In the genomic region with DNA sequence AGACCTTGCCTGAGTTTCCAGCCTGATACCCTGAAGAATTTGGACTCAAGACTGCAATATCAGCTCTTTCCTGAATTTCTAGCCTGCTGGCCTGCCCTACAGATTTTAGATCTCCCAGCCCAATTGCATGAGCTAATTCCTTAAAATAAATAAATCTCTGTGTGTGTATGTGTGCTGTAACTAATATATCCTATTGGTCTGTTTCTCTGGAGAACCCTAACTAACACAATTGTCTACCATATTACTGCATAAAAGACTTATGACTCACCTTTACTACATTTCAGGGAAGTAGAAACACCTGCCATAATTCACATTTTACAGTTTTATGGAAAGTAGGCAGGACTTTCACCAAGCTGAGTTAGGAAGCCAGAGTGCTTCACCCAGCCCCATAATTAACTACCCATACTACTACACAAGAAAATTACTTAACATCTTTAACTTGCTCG, we compare ENCODE assay signal across 1 cellular context.
TF ChIP-seq lines count a peak whose summit lies in the region.

No MANE protein-coding gene starts in this region.

TF ChIP-seq in HEK293, 187 proteins besides CTCF, POLR2A, EP300 and RAD21 (continued from another document and continues in another):
- TF ChIP-seq, protein P1, sequence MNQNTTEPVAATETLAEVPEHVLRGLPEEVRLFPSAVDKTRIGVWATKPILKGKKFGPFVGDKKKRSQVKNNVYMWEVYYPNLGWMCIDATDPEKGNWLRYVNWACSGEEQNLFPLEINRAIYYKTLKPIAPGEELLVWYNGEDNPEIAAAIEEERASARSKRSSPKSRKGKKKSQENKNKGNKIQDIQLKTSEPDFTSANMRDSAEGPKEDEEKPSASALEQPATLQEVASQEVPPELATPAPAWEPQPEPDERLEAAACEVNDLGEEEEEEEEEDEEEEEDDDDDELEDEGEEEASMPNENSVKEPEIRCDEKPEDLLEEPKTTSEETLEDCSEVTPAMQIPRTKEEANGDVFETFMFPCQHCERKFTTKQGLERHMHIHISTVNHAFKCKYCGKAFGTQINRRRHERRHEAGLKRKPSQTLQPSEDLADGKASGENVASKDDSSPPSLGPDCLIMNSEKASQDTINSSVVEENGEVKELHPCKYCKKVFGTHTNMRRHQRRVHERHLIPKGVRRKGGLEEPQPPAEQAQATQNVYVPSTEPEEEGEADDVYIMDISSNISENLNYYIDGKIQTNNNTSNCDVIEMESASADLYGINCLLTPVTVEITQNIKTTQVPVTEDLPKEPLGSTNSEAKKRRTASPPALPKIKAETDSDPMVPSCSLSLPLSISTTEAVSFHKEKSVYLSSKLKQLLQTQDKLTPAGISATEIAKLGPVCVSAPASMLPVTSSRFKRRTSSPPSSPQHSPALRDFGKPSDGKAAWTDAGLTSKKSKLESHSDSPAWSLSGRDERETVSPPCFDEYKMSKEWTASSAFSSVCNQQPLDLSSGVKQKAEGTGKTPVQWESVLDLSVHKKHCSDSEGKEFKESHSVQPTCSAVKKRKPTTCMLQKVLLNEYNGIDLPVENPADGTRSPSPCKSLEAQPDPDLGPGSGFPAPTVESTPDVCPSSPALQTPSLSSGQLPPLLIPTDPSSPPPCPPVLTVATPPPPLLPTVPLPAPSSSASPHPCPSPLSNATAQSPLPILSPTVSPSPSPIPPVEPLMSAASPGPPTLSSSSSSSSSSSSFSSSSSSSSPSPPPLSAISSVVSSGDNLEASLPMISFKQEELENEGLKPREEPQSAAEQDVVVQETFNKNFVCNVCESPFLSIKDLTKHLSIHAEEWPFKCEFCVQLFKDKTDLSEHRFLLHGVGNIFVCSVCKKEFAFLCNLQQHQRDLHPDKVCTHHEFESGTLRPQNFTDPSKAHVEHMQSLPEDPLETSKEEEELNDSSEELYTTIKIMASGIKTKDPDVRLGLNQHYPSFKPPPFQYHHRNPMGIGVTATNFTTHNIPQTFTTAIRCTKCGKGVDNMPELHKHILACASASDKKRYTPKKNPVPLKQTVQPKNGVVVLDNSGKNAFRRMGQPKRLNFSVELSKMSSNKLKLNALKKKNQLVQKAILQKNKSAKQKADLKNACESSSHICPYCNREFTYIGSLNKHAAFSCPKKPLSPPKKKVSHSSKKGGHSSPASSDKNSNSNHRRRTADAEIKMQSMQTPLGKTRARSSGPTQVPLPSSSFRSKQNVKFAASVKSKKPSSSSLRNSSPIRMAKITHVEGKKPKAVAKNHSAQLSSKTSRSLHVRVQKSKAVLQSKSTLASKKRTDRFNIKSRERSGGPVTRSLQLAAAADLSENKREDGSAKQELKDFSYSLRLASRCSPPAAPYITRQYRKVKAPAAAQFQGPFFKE (tag by site-specific recombination; IDR thresholded peaks at IDR 0.05; ENCODE audit: borderline replicate concordance): no peak
- 0 out of 2 replicates have a peak, but pooled peaks have one; percentile 21 for TF ChIP-seq SP3 (tag by site-specific recombination; IDR thresholded peaks at IDR 0.05)
- TF ChIP-seq ZNF707 (tag by site-specific recombination; IDR thresholded peaks at IDR 0.05): no peak
- TF ChIP-seq, protein P2, sequence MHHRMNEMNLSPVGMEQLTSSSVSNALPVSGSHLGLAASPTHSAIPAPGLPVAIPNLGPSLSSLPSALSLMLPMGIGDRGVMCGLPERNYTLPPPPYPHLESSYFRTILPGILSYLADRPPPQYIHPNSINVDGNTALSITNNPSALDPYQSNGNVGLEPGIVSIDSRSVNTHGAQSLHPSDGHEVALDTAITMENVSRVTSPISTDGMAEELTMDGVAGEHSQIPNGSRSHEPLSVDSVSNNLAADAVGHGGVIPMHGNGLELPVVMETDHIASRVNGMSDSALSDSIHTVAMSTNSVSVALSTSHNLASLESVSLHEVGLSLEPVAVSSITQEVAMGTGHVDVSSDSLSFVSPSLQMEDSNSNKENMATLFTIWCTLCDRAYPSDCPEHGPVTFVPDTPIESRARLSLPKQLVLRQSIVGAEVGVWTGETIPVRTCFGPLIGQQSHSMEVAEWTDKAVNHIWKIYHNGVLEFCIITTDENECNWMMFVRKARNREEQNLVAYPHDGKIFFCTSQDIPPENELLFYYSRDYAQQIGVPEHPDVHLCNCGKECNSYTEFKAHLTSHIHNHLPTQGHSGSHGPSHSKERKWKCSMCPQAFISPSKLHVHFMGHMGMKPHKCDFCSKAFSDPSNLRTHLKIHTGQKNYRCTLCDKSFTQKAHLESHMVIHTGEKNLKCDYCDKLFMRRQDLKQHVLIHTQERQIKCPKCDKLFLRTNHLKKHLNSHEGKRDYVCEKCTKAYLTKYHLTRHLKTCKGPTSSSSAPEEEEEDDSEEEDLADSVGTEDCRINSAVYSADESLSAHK (tag by site-specific recombination; IDR thresholded peaks at IDR 0.05): no peak
- no peak for TF ChIP-seq ZBTB21 (tag by site-specific recombination; IDR thresholded peaks at IDR 0.05)
- TF ChIP-seq, protein P3, sequence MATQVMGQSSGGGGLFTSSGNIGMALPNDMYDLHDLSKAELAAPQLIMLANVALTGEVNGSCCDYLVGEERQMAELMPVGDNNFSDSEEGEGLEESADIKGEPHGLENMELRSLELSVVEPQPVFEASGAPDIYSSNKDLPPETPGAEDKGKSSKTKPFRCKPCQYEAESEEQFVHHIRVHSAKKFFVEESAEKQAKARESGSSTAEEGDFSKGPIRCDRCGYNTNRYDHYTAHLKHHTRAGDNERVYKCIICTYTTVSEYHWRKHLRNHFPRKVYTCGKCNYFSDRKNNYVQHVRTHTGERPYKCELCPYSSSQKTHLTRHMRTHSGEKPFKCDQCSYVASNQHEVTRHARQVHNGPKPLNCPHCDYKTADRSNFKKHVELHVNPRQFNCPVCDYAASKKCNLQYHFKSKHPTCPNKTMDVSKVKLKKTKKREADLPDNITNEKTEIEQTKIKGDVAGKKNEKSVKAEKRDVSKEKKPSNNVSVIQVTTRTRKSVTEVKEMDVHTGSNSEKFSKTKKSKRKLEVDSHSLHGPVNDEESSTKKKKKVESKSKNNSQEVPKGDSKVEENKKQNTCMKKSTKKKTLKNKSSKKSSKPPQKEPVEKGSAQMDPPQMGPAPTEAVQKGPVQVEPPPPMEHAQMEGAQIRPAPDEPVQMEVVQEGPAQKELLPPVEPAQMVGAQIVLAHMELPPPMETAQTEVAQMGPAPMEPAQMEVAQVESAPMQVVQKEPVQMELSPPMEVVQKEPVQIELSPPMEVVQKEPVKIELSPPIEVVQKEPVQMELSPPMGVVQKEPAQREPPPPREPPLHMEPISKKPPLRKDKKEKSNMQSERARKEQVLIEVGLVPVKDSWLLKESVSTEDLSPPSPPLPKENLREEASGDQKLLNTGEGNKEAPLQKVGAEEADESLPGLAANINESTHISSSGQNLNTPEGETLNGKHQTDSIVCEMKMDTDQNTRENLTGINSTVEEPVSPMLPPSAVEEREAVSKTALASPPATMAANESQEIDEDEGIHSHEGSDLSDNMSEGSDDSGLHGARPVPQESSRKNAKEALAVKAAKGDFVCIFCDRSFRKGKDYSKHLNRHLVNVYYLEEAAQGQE (tag by site-specific recombination; IDR thresholded peaks at IDR 0.05): no peak
- TF ChIP-seq, protein P4, sequence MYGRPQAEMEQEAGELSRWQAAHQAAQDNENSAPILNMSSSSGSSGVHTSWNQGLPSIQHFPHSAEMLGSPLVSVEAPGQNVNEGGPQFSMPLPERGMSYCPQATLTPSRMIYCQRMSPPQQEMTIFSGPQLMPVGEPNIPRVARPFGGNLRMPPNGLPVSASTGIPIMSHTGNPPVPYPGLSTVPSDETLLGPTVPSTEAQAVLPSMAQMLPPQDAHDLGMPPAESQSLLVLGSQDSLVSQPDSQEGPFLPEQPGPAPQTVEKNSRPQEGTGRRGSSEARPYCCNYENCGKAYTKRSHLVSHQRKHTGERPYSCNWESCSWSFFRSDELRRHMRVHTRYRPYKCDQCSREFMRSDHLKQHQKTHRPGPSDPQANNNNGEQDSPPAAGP (tag by site-specific recombination; IDR thresholded peaks at IDR 0.05): peak; percentile 88
- no peak for TF ChIP-seq ZNF621 (tag by site-specific recombination; IDR thresholded peaks at IDR 0.05)
- no peak for TF ChIP-seq ZNF544 (tag by site-specific recombination; IDR thresholded peaks at IDR 0.05)
- TF ChIP-seq, protein P5, sequence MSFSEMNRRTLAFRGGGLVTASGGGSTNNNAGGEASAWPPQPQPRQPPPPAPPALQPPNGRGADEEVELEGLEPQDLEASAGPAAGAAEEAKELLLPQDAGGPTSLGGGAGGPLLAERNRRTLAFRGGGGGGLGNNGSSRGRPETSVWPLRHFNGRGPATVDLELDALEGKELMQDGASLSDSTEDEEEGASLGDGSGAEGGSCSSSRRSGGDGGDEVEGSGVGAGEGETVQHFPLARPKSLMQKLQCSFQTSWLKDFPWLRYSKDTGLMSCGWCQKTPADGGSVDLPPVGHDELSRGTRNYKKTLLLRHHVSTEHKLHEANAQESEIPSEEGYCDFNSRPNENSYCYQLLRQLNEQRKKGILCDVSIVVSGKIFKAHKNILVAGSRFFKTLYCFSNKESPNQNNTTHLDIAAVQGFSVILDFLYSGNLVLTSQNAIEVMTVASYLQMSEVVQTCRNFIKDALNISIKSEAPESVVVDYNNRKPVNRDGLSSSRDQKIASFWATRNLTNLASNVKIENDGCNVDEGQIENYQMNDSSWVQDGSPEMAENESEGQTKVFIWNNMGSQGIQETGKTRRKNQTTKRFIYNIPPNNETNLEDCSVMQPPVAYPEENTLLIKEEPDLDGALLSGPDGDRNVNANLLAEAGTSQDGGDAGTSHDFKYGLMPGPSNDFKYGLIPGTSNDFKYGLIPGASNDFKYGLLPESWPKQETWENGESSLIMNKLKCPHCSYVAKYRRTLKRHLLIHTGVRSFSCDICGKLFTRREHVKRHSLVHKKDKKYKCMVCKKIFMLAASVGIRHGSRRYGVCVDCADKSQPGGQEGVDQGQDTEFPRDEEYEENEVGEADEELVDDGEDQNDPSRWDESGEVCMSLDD (tag by site-specific recombination; IDR thresholded peaks at IDR 0.05): no peak
- no peak for TF ChIP-seq SETDB1 (IDR thresholded peaks at IDR 0.05; ENCODE audit: insufficient read length, low read length)
- TF ChIP-seq GLIS1 (tag by site-specific recombination; IDR thresholded peaks at IDR 0.05): no peak
- no peak for TF ChIP-seq GLIS2 (tag by site-specific recombination; IDR thresholded peaks at IDR 0.05)
- TF ChIP-seq, protein P6, sequence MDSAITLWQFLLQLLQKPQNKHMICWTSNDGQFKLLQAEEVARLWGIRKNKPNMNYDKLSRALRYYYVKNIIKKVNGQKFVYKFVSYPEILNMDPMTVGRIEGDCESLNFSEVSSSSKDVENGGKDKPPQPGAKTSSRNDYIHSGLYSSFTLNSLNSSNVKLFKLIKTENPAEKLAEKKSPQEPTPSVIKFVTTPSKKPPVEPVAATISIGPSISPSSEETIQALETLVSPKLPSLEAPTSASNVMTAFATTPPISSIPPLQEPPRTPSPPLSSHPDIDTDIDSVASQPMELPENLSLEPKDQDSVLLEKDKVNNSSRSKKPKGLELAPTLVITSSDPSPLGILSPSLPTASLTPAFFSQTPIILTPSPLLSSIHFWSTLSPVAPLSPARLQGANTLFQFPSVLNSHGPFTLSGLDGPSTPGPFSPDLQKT (IDR thresholded peaks at IDR 0.05; ENCODE audit: borderline replicate concordance, low read depth, low read length): no peak
- TF ChIP-seq ZNF548 (tag by site-specific recombination; IDR thresholded peaks at IDR 0.05): no peak
- TF ChIP-seq ZNF639 (tag by site-specific recombination; IDR thresholded peaks at IDR 0.05): peak; percentile 46; the same call in 1 of the 2 replicates
- no peak for TF ChIP-seq TRIM28 (IDR thresholded peaks at IDR 0.05; ENCODE audit: borderline replicate concordance, low read length)
- TF ChIP-seq ZNF112 (tag by site-specific recombination; IDR thresholded peaks at IDR 0.05): no peak
- TF ChIP-seq ZNF155 (tag by site-specific recombination; IDR thresholded peaks at IDR 0.05): no peak
- no peak for TF ChIP-seq ZNF133 (tag by site-specific recombination; IDR thresholded peaks at IDR 0.05)
- TF ChIP-seq, protein P7, sequence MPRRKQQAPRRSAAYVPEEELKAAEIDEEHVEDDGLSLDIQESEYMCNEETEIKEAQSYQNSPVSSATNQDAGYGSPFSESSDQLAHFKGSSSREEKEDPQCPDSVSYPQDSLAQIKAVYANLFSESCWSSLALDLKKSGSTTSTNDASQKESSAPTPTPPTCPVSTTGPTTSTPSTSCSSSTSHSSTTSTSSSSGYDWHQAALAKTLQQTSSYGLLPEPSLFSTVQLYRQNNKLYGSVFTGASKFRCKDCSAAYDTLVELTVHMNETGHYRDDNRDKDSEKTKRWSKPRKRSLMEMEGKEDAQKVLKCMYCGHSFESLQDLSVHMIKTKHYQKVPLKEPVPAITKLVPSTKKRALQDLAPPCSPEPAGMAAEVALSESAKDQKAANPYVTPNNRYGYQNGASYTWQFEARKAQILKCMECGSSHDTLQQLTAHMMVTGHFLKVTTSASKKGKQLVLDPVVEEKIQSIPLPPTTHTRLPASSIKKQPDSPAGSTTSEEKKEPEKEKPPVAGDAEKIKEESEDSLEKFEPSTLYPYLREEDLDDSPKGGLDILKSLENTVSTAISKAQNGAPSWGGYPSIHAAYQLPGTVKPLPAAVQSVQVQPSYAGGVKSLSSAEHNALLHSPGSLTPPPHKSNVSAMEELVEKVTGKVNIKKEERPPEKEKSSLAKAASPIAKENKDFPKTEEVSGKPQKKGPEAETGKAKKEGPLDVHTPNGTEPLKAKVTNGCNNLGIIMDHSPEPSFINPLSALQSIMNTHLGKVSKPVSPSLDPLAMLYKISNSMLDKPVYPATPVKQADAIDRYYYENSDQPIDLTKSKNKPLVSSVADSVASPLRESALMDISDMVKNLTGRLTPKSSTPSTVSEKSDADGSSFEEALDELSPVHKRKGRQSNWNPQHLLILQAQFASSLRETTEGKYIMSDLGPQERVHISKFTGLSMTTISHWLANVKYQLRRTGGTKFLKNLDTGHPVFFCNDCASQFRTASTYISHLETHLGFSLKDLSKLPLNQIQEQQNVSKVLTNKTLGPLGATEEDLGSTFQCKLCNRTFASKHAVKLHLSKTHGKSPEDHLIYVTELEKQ (tag by site-specific recombination; IDR thresholded peaks at IDR 0.05; ENCODE audit: borderline replicate concordance): peak; percentile 72
- no peak for TF ChIP-seq ZNF239 (tag by site-specific recombination; IDR thresholded peaks at IDR 0.05)
- no peak for TF ChIP-seq ZNF768 (tag by site-specific recombination; IDR thresholded peaks at IDR 0.05)
- no peak for TF ChIP-seq ZSCAN30 (tag by site-specific recombination; IDR thresholded peaks at IDR 0.05)
- no peak for TF ChIP-seq SALL2 (tag by site-specific recombination; IDR thresholded peaks at IDR 0.05; ENCODE audit: borderline replicate concordance)
- peak; percentile 32; the same call in 1 of the 2 replicates for TF ChIP-seq ZEB2 (tag by site-specific recombination; IDR thresholded peaks at IDR 0.05)
- no peak for TF ChIP-seq ZNF140 (tag by site-specific recombination; IDR thresholded peaks at IDR 0.05)
- TF ChIP-seq KLF10 (tag by site-specific recombination; IDR thresholded peaks at IDR 0.05): peak; percentile 47; the same call in 1 of the 2 replicates
- no peak for TF ChIP-seq ZNF416 (tag by site-specific recombination; IDR thresholded peaks at IDR 0.05)
- no peak for TF ChIP-seq ZNF138 (tag by site-specific recombination; IDR thresholded peaks at IDR 0.05; ENCODE audit: borderline replicate concordance)
- no peak for TF ChIP-seq ZNF266 (tag by site-specific recombination; IDR thresholded peaks at IDR 0.05; ENCODE audit: low read depth)
- peak; percentile 52; the same call in 1 of the 2 replicates for TF ChIP-seq GLI2 (tag by site-specific recombination; IDR thresholded peaks at IDR 0.05; ENCODE audit: borderline replicate concordance, low read depth)
- no peak for TF ChIP-seq GLI4 (tag by site-specific recombination; IDR thresholded peaks at IDR 0.05)
- TF ChIP-seq ZNF146 (tag by site-specific recombination; IDR thresholded peaks at IDR 0.05): no peak
